ENCODE assay signal across 18 cellular contexts in the genomic region with DNA sequence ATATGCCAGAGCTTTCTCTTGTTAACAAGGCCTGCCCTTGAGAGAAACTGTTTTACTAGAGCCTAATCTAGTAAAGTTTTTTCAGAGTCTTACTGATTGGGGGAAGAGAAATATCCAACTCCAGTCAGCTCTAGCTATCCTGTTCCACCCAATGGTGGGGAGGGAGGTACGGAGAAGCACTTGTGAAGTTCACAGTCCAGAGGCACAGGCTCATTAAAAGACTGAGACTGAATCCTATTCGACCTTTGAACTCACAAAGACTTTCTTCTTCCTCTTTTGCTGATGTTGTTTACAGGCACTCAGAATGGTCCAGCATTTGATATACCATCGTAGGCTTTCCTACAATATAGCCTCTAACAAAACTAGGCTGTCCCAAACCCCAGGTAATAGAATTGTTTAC. TPM values are rescaled to one million over a fixed set of nuclear protein-coding genes. Genes with fewer than 3 reads are reported as not detected.
DNase-seq lines count a peak whose midpoint lies in the region; FAIRE-seq and TF ChIP-seq lines count a peak whose summit lies in the region.
"Had no signal": no experiment of that assay in that cellular context is flagged by ENCODE, and none has a peak within 500 bp of the region (broad histone marks: within the 10 kb centered on the region; RNA-seq: fewer than 3 reads in every experiment).

No MANE protein-coding gene starts in this region.

- DNase-seq in HT-29 (ENCODE audit: low spot score): peak; percentile 18
- peak; percentile 42 for DNase-seq in SK-MEL-5 (ENCODE audit: low read depth, low spot score)
- peak; percentile 61 for DNase-seq in colonic mucosa
- peak; percentile 85 for DNase-seq in small intestine
- DNase-seq in T-helper 9 cell: no peak
- no peak for DNase-seq in ovary
- no peak for DNase-seq in cardiac septum (ENCODE audit: low spot score)
- DNase-seq: 8988T; Calu3; CD4-positive, alpha-beta memory T cell; DMS79 treated with DMSO at 0.1 percent for 48 hours; GF-D8; GM23248 had no signal

- H3K36me3 ChIP-seq in colonic mucosa: no peaks in the 10 kb centered on the region
- no peaks in the 10 kb centered on the region for H3K36me3 ChIP-seq in small intestine (ENCODE audit: control insufficient read depth in 2 of 2, insufficient read depth in 2 of 2, low read length in 2 of 2)
- H3K36me3 ChIP-seq in ovary: no peaks in the 10 kb centered on the region
- H3K36me3 ChIP-seq: HAP-1 had no signal

- 14 to 78% (median 49%) methylated on average over 3 of the region's 3 CpGs for WGBS in small intestine, 3 donors
- WGBS in ovary, 3 donors: 83 to 92% (median 85%) methylated on average over 3 of the region's 3 CpGs

- H3K4me1 ChIP-seq in colonic mucosa: no peaks in the 10 kb centered on the region
- no peaks in the 10 kb centered on the region for H3K4me1 ChIP-seq in small intestine (ENCODE audit: control insufficient read depth in 2 of 2, insufficient read depth in 1 of 2, low read depth in 1 of 2, low read length in 1 of 2)
- H3K4me1 ChIP-seq in ovary (ENCODE audit: insufficient read depth): no peaks in the 10 kb centered on the region
- H3K4me1 ChIP-seq: BLaER1, HAP-1 had no signal

- no peak overlapping the region for H3K9ac ChIP-seq in colonic mucosa (ENCODE audit: low read depth in 2 of 2, low read length in 2 of 2)
- H3K9ac ChIP-seq: BLaER1, GM23248 had no signal

- TF ChIP-seq POLR2A in ovary (IDR thresholded peaks at IDR 0.05): no peak

- intact Hi-C loops in colonic mucosa (cut with DNase I): no loop called here
- intact Hi-C loops in ovary (cut with DNase I): no loop called here
- intact Hi-C loops in cardiac septum (cut with DNase I): no loop called here

- H3K27ac ChIP-seq in colonic mucosa (peak overlapping the region; percentile 18), small intestine (ENCODE audit: low read depth in 1 of 2, low read length in 1 of 2) (no peak overlapping the region), ovary (no peak overlapping the region)
- H3K27ac ChIP-seq: BLaER1, GM23248, HL-60 had no signal

- in situ Hi-C loops in SK-MEL-5 (cut with HindIII; ENCODE audit: low pct_unique_long_range_greater_than_20kb, low sequenced_read_pairs): no loop called here

- no peaks in the 10 kb centered on the region for H3K27me3 ChIP-seq in colonic mucosa
- no peaks in the 10 kb centered on the region for H3K27me3 ChIP-seq in small intestine (ENCODE audit: control insufficient read depth in 2 of 2, insufficient read depth in 2 of 2, low read length in 2 of 2)
- no peaks in the 10 kb centered on the region for H3K27me3 ChIP-seq in ovary
- H3K27me3 ChIP-seq: BLaER1 had no signal

- no peak for FAIRE-seq in small intestine (lab: Jason Lieb, UNC)
- FAIRE-seq: GM19239, HTR-8/SVneo had no signal

- H3K9me3 ChIP-seq in colonic mucosa (no peaks in the 10 kb centered on the region), small intestine (ENCODE audit: control insufficient read depth, low read depth) (no peaks in the 10 kb centered on the region), ovary (no peaks in the 10 kb centered on the region)

- H3K4me3 ChIP-seq in colonic mucosa (no peak overlapping the region), small intestine (ENCODE audit: low read depth in 1 of 2, low read length in 2 of 2) (no peak overlapping the region), ovary (no peak overlapping the region)
- H3K4me3 ChIP-seq: BLaER1, GM23248, HAP-1 had no signal

- TF ChIP-seq EP300 in ovary (IDR thresholded peaks at IDR 0.05): no peak

- TF ChIP-seq CTCF in colonic mucosa (IDR thresholded peaks at IDR 0.05) (no peak), ovary (IDR thresholded peaks at IDR 0.05) (no peak)

RNA-seq across cellular contexts. Expression of a gene that starts 15.5 kb away (rescaled TPM):
- total RNA-seq in HT-29 (2014; rRNA removed; shearing (Covaris generic)): 15.8 and 15.9 TPM in 2 replicates
- 65.8 and 71.4 TPM in 2 replicates for total RNA-seq in SK-MEL-5 (2014; rRNA removed; shearing (Covaris generic))
- polyA plus RNA-seq in SK-MEL-5 (2015; cell fraction: cytosol; rRNA removed): 46.8 and 65.3 TPM in 2 replicates
- 51.9 and 65.2 TPM in 2 replicates for polyA plus RNA-seq in SK-MEL-5 (2015; cell fraction: nucleus; rRNA removed)
- total RNA-seq in colonic mucosa: 10 to 100 TPM; 70.9 to 84.5 TPM
- polyA plus RNA-seq in small intestine: 1 to 10 TPM; 2.4 to 9.5 (median 3.8) TPM
- 100 to 1,000 TPM in 1 of 7 donors, 10 to 100 TPM in 6; 27.8 to 102 (median 84.5) TPM for total RNA-seq in ovary
- 10 to 100 TPM; 12.6 to 19.0 TPM for polyA plus RNA-seq in ovary
- 20.4 TPM for total RNA-seq in cardiac septum

RNA-seq across cellular contexts. Expression of a gene that starts 31.6 kb away (rescaled TPM):
- total RNA-seq in HT-29 (2014; rRNA removed; shearing (Covaris generic)): 10.7 and 16.6 TPM in 2 replicates
- 75.2 and 82.7 TPM in 2 replicates for total RNA-seq in SK-MEL-5 (2014; rRNA removed; shearing (Covaris generic))
- 48.9 and 50.5 TPM in 2 replicates for polyA plus RNA-seq in SK-MEL-5 (2015; cell fraction: cytosol; rRNA removed)
- 41.9 and 49.9 TPM in 2 replicates for polyA plus RNA-seq in SK-MEL-5 (2015; cell fraction: nucleus; rRNA removed)
- 10 to 100 TPM; 34.6 to 37.2 TPM for total RNA-seq in colonic mucosa
- polyA plus RNA-seq in small intestine: 10 to 100 TPM; 21.2 to 24.3 (median 22.6) TPM
- 10 to 100 TPM; 13.9 to 35.2 (median 25.6) TPM for total RNA-seq in ovary
- 10 to 100 TPM; 15.0 to 31.6 TPM for polyA plus RNA-seq in ovary
- total RNA-seq in cardiac septum: 30.4 TPM

Comparison
In these comparisons a context has a peak if more than half of its experiments do, and no peak if none do; other contexts are left out.
1. DNase-seq: peak in HT-29 (single experiment), SK-MEL-5 (single experiment), colonic mucosa (single experiment) and small intestine (single experiment); none in T-helper 9 cell (single experiment), ovary (0 of 5) and cardiac septum (single experiment).